17 cellular contexts compared by ENCODE assay signal in genomic region chr13:30364133-30364532, GRCh38. TPM values are rescaled to one million over a fixed set of nuclear protein-coding genes. Genes with fewer than 3 reads are reported as not detected.
DNase-seq lines count a peak whose midpoint lies in the region; ATAC-seq and TF ChIP-seq lines count a peak whose summit lies in the region.
"Had no signal": no experiment of that assay in that cellular context is flagged by ENCODE, and none has a peak within 500 bp of the region (broad histone marks: within the 10 kb centered on the region; RNA-seq: fewer than 3 reads in every experiment).

No MANE protein-coding gene starts in this region.

- H4K20me1 ChIP-seq in fibroblast of lung (ENCODE audit: control insufficient read depth, extremely low read depth, insufficient read depth, low read length), result no peaks in the 10 kb centered on the region

- no peaks in the 10 kb centered on the region for H3K27me3 Mint-ChIP-seq in effector memory CD8-positive, alpha-beta T cell
- H3K27me3 Mint-ChIP-seq: activated CD4-positive, alpha-beta memory T cell treated with anti-CD3 and anti-CD28 coated beads, Interleukin-2, amount 10 ng/mL, durations not matched to agents 7 days and 5 days had no signal

- no peaks in the 10 kb centered on the region for H3K27me3 ChIP-seq in fibroblast of lung (ENCODE audit: control insufficient read depth, insufficient read depth, low read length)
- H3K27me3 ChIP-seq in parathyroid adenoma (ENCODE audit: control insufficient read depth, insufficient read depth, low read length), result no peaks in the 10 kb centered on the region
- H3K27me3 ChIP-seq: body of pancreas had no signal

- no peak overlapping the region for H3K4me3 ChIP-seq in fibroblast of lung (replicated peaks in 1 of 4; ENCODE audit: control extremely low read depth in 1 of 4, insufficient read depth in 1 of 4, low read depth in 3 of 4, low read length in 4 of 4)
- no peak overlapping the region for H3K4me3 ChIP-seq in parathyroid adenoma (ENCODE audit: low read depth, low read length)
- H3K4me3 ChIP-seq: body of pancreas, prostate gland had no signal

- no peaks in the 10 kb centered on the region for H3K79me2 ChIP-seq in fibroblast of lung (ENCODE audit: control insufficient read depth, insufficient read depth, low read length)
- no peaks in the 10 kb centered on the region for H3K79me2 ChIP-seq in parathyroid adenoma

- H3K4me1 ChIP-seq in fibroblast of lung (ENCODE audit: control insufficient read depth, extremely low read depth, insufficient read depth, low read length) (peaks cover 3% of the 10 kb centered on the region), parathyroid adenoma (no peaks in the 10 kb centered on the region)
- H3K4me1 ChIP-seq: body of pancreas, prostate gland had no signal

- H3K36me3 Mint-ChIP-seq in effector memory CD8-positive, alpha-beta T cell (ENCODE audit: insufficient read depth), result peaks cover 22% of the 10 kb centered on the region

- H3K36me3 ChIP-seq in fibroblast of lung (ENCODE audit: control insufficient read depth, insufficient read depth, low read length), result no peaks in the 10 kb centered on the region
- H3K36me3 ChIP-seq in parathyroid adenoma (ENCODE audit: control insufficient read depth, insufficient read depth, low read length), result no peaks in the 10 kb centered on the region
- H3K36me3 ChIP-seq: prostate gland had no signal

- no peak overlapping the region for H3K4me3 Mint-ChIP-seq in effector memory CD8-positive, alpha-beta T cell
- H3K4me3 Mint-ChIP-seq: activated CD4-positive, alpha-beta memory T cell treated with anti-CD3 and anti-CD28 coated beads, Interleukin-2, amount 10 ng/mL, durations not matched to agents 7 days and 5 days had no signal

- no peak overlapping the region for H3K27ac Mint-ChIP-seq in effector memory CD8-positive, alpha-beta T cell
- H3K27ac Mint-ChIP-seq: activated CD4-positive, alpha-beta memory T cell treated with anti-CD3 and anti-CD28 coated beads, Interleukin-2, amount 10 ng/mL, durations not matched to agents 7 days and 5 days had no signal

- DNase-seq in Daoy (ENCODE audit: low read depth) (peak; percentile 8), RPMI7951 (ENCODE audit: low read depth) (peak; percentile 39), fibroblast of lung (ENCODE audit: low read depth in 2 of 2) (peak in 1 of 2 donors; percentile 60)
- no peak for DNase-seq in effector memory CD8-positive, alpha-beta T cell
- DNase-seq in effector CD4-positive, alpha-beta T cell, result no peak
- DNase-seq: activated CD4-positive, alpha-beta memory T cell treated with anti-CD3 and anti-CD28 coated beads, Interleukin-2, amount 10 ng/mL, durations not matched to agents 7 days and 5 days; activated gamma-delta T cell; body of pancreas; C1 segment of cervical spinal cord; HCEC 1CT; midbrain; NCI-H1436 treated with DMSO at 0.1 percent for 48 hours; NCI-H446 treated with DMSO at 0.1 percent for 48 hours had no signal

- no peak for ATAC-seq in effector memory CD8-positive, alpha-beta T cell (replicated peaks)
- ATAC-seq in HG03439 (IDR thresholded peaks at IDR 0.05; ENCODE audit: unreplicated experiment) (no peak), HG02623 (IDR thresholded peaks at IDR 0.05; ENCODE audit: unreplicated experiment) (no peak)
- ATAC-seq: body of pancreas had no signal

- H3K4me2 ChIP-seq in fibroblast of lung (ENCODE audit: extremely low read depth, insufficient read depth, low read length), result no peak overlapping the region
- no peak overlapping the region for H3K4me2 ChIP-seq in parathyroid adenoma (ENCODE audit: low read length)

- no peak overlapping the region for H3K27ac ChIP-seq in fibroblast of lung (ENCODE audit: insufficient read depth, low read length)
- peak overlapping the region; percentile 29 for H3K27ac ChIP-seq in parathyroid adenoma
- H3K27ac ChIP-seq: body of pancreas, prostate gland had no signal

- no peaks in the 10 kb centered on the region for H3K9me3 Mint-ChIP-seq in effector memory CD8-positive, alpha-beta T cell
- H3K9me3 Mint-ChIP-seq: activated CD4-positive, alpha-beta memory T cell treated with anti-CD3 and anti-CD28 coated beads, Interleukin-2, amount 10 ng/mL, durations not matched to agents 7 days and 5 days had no signal

- no peak overlapping the region for H3K9ac ChIP-seq in fibroblast of lung (ENCODE audit: insufficient read depth, low read length)
- H3K9ac ChIP-seq in parathyroid adenoma, result no peak overlapping the region

- H2AFZ ChIP-seq in fibroblast of lung (ENCODE audit: low read length) (peak overlapping the region; percentile 40), parathyroid adenoma (peak overlapping the region; percentile 66)

- H3K4me1 Mint-ChIP-seq in effector memory CD8-positive, alpha-beta T cell (ENCODE audit: low read depth in 2 of 2), result peaks cover 14 to 16% of the 10 kb centered on the region in 2 donors

- no peak for TF ChIP-seq CTCF in fibroblast of lung (conservative IDR thresholded peaks at IDR 0.05 in 1 of 2, IDR thresholded peaks at IDR 0.05 in 1 of 2; ENCODE audit: low read depth in 1 of 2, low read length in 2 of 2)
- no peak for TF ChIP-seq CTCF in parathyroid adenoma (IDR thresholded peaks at IDR 0.05)

- H3K9me3 ChIP-seq in fibroblast of lung (ENCODE audit: control insufficient read depth, insufficient read depth, low read depth, low read length) (no peaks in the 10 kb centered on the region), parathyroid adenoma (ENCODE audit: control insufficient read depth, low read length) (no peaks in the 10 kb centered on the region)
- H3K9me3 ChIP-seq: body of pancreas, prostate gland had no signal

RNA-seq across cellular contexts. Expression of gene KATNAL1, which starts 56.8 kb away (rescaled TPM):
- 14.3 and 21.8 TPM in 2 replicates for total RNA-seq in Daoy (2014; rRNA removed; shearing (Covaris generic))
- 22.7 and 25.2 TPM in 2 replicates for total RNA-seq in RPMI7951 (2014; rRNA removed; shearing (Covaris generic))
- total RNA-seq in fibroblast of lung, result 19.3 and 32.7 TPM in 2 replicates
- polyA plus RNA-seq in fibroblast of lung, result 24.0 and 24.8 TPM in 2 replicates
- polyA plus RNA-seq in fibroblast of lung (2012), result 14.0 and 15.7 TPM in 2 replicates
- 6.0 and 6.7 TPM in 2 replicates for polyA minus RNA-seq in fibroblast of lung (ENCODE audit: low replicate concordance)

RNA-seq across cellular contexts. Expression of gene UBE2L5, which starts 58.2 kb away (rescaled TPM):
- not detected in 2 replicates for total RNA-seq in Daoy (2014; rRNA removed; shearing (Covaris generic))
- not detected in 2 replicates for total RNA-seq in RPMI7951 (2014; rRNA removed; shearing (Covaris generic))
- not detected in 2 replicates for total RNA-seq in fibroblast of lung
- polyA plus RNA-seq in fibroblast of lung, result 0.17 and 0.20 TPM in 2 replicates
- 1.1 TPM in 1 of 2 replicates, not detected in the other for polyA plus RNA-seq in fibroblast of lung (2012)
- not detected in 2 replicates for polyA minus RNA-seq in fibroblast of lung (ENCODE audit: low replicate concordance)
- total RNA-seq: body of pancreas had no signal

Comparison
In these comparisons a context has a peak if more than half of its experiments do, and no peak if none do; other contexts are left out.
1. DNase-seq: peak in Daoy (single experiment) and RPMI7951 (single experiment); none in effector memory CD8-positive, alpha-beta T cell (0 of 3) and effector CD4-positive, alpha-beta T cell (single experiment).